1 cellular context compared by ENCODE assay signal in the genomic region with DNA sequence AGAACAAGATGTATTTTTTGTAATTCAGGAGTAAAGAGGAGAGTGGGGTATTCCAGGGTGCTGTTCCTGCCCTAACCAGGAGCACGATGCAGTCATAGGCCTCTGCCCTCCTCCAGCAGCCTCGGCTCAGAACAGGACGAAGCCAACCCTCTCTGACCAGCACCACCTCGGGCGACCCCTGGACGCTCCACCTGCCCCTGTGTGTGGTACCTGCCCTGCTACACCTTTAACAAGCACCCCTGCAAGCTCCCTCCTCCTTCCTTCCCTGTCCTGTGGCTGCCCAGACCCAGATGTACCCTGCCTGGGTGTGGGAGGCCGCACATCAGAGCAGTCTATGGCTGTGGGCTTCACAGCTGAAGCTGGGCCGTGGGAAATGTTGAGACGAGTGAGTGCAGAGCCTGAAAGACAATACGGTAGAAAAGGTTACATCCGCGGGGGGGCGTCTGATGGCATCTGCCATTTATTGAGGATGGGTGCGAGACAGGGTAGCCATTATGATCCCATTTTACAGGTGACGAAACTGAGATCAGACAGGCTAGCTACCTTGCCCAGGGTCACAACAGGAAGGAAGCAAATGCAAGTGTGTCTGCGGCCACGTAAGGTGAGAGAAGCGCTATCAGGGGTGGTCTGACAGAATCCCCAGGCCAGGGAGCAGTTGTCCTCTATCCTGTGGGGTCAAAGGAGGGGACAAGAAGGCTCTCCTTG.
A peak's percentile ranks its signal among the peaks of the same experiment; 100 is the strongest.
TF ChIP-seq lines count a peak whose summit lies in the region.

No MANE protein-coding gene starts in this region.

TF ChIP-seq in HepG2, 621 proteins besides CTCF, POLR2A, EP300 and RAD21:
- peak; percentile 49; the same call in 1 of the 2 replicates for TF ChIP-seq ZNF629 (CRISPR knock-in tag; conservative IDR thresholded peaks at IDR 0.05)
- TF ChIP-seq JUNB (CRISPR knock-in tag; IDR thresholded peaks at IDR 0.05; ENCODE audit: borderline replicate concordance): no peak
